8 cellular contexts compared by ENCODE assay signal in the genomic region with DNA sequence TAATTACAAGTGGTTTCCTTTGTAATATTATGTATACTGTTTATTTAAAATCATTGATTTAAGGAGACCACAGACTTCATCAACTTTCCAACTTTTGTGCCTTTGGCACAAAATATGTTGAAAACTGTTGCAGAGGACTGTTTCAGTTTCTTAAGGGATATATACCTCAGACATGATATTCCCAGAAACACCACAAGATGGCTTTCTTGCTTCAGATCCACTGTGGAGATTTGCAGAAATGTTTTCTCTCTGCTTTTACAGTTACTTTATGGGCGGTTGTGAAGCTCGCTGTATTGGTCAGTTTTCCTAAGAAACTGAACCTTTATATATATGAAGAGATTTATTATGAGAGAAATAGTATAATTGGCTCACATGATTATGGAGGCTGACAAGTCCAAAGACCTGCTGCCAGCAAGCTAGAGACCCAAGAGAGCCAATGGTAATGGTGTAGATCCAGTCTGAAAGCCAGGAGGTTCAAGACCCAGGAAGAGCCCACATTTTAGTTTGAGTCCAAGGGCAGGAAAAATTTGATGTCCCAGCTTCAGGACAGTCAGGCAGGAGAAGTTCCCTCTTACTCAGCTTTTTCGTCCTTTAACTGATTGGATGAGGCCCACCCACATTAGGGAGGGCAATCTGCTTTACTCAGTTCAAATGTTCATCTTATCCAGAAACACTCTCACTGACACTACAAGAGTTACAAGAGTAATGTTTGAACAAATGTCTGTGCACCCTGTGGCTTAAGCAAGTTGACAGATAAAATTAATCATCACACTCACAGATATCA. TPM values are rescaled to one million over a fixed set of nuclear protein-coding genes. Genes with fewer than 3 reads are reported as not detected.
DNase-seq lines count a peak whose midpoint lies in the region; ATAC-seq and TF ChIP-seq lines count a peak whose summit lies in the region.

No MANE protein-coding gene starts in this region.

- peaks cover 2% of the 10 kb centered on the region for H3K9me3 Mint-ChIP-seq in activated CD4-positive, alpha-beta T cell treated with anti-CD3 and anti-CD28 coated beads for 36 hours (ENCODE audit: low read depth)

- no peaks in the 10 kb centered on the region for H3K36me3 Mint-ChIP-seq in activated CD4-positive, alpha-beta T cell treated with anti-CD3 and anti-CD28 coated beads for 36 hours (ENCODE audit: low read depth)

- H3K27ac Mint-ChIP-seq in activated CD4-positive, alpha-beta T cell treated with anti-CD3 and anti-CD28 coated beads for 36 hours, result no peak overlapping the region

- no peak overlapping the region for H3K4me3 ChIP-seq in WERI-Rb-1 (ENCODE audit: low read depth, low read length)
- H3K4me3 ChIP-seq in right atrium auricular region, result no peak overlapping the region

- no peaks in the 10 kb centered on the region for H3K4me1 Mint-ChIP-seq in activated CD4-positive, alpha-beta T cell treated with anti-CD3 and anti-CD28 coated beads for 36 hours

- ATAC-seq in activated CD4-positive, alpha-beta T cell treated with anti-CD3 and anti-CD28 coated beads for 36 hours, result no peak

- POLR2A ChIA-PET in activated CD4-positive, alpha-beta T cell treated with anti-CD3 and anti-CD28 coated beads for 36 hours (lab: Charles Lee), result no interaction called here

- no peak overlapping the region for H3K27ac ChIP-seq in WERI-Rb-1
- no peak overlapping the region for H3K27ac ChIP-seq in right atrium auricular region

- no peak overlapping the region for H3K4me3 Mint-ChIP-seq in activated CD4-positive, alpha-beta T cell treated with anti-CD3 and anti-CD28 coated beads for 36 hours

- H3K9me3 ChIP-seq in WERI-Rb-1 (ENCODE audit: severe bottlenecking) (no peaks in the 10 kb centered on the region), right atrium auricular region (no peaks in the 10 kb centered on the region)

- DNase-seq in SIG-M5 treated with dmso at 0.1 percent for 504 hours (lab: John Stamatoyannopoulos, UW; ENCODE audit: unreplicated experiment) (peak; percentile 29), SIG-M5 (lab: John Stamatoyannopoulos, UW) (no peak), KBM-7 (peak; percentile 73), WERI-Rb-1 (no peak), right atrium auricular region (ENCODE audit: low spot score) (no peak), superior temporal gyrus (ENCODE audit: extremely low spot score) (peak; percentile 76), islet precursor cell (no peak)
- DNase-seq in activated CD4-positive, alpha-beta T cell treated with anti-CD3 and anti-CD28 coated beads for 36 hours, result no peak

- intact Hi-C loops in activated CD4-positive, alpha-beta T cell treated with anti-CD3 and anti-CD28 coated beads for 36 hours (cut with DNase I, micrococcal nuclease), result loop anchor here in 1 of 2 experiments (5.0 kb wide), 1 partner anchor 94 kb away; the partner anchor contains the start of gene PRSS35

- no peaks in the 10 kb centered on the region for H3K27me3 Mint-ChIP-seq in activated CD4-positive, alpha-beta T cell treated with anti-CD3 and anti-CD28 coated beads for 36 hours

- TF ChIP-seq CTCF in WERI-Rb-1 (IDR thresholded peaks at IDR 0.05; ENCODE audit: low read depth, low read length) (peak; percentile 52), right atrium auricular region (IDR thresholded peaks at IDR 0.05) (peak; percentile 54 to 68)

- H3K27me3 ChIP-seq in WERI-Rb-1 (ENCODE audit: insufficient read depth, low read depth, severe bottlenecking) (no peaks in the 10 kb centered on the region), right atrium auricular region (no peaks in the 10 kb centered on the region)

- H3K36me3 ChIP-seq in WERI-Rb-1, result no peaks in the 10 kb centered on the region
- H3K36me3 ChIP-seq in right atrium auricular region, result no peaks in the 10 kb centered on the region

- in situ Hi-C loops in KBM-7 (cut with MboI; ENCODE audit: low pct_unique_long_range_greater_than_20kb, low sequenced_read_pairs), result no loop called here

- CTCF ChIA-PET in activated CD4-positive, alpha-beta T cell treated with anti-CD3 and anti-CD28 coated beads for 36 hours (lab: Charles Lee), result interaction anchor here (0.8 kb wide), 1 partner anchor 19 kb away, joined by 5 read pairs; no protein-coding TSS in a partner anchor

- H3K4me1 ChIP-seq in right atrium auricular region, result no peaks in the 10 kb centered on the region

RNA-seq across cellular contexts. Expression of gene ME1, which starts 12.8 kb away (rescaled TPM):
- total RNA-seq in right atrium auricular region, result 10 to 100 TPM; 25.6 to 26.5 TPM
- under 1 TPM; 0.05 TPM for total RNA-seq in activated CD4-positive, alpha-beta T cell treated with anti-CD3 and anti-CD28 coated beads for 36 hours

Comparison
In these comparisons a context has a peak if more than half of its experiments do, and no peak if none do; other contexts are left out.
1. DNase-seq: peak in SIG-M5 treated with dmso at 0.1 percent for 504 hours (single experiment), KBM-7 (single experiment) and superior temporal gyrus (single experiment); none in SIG-M5 (single experiment), WERI-Rb-1 (single experiment), right atrium auricular region (single experiment), islet precursor cell (single experiment) and activated CD4-positive, alpha-beta T cell treated with anti-CD3 and anti-CD28 coated beads for 36 hours (single experiment).
2. RNA of gene ME1, which starts 12.8 kb away (total RNA-seq): 25.6 to 26.5 TPM in right atrium auricular region; 0.05 TPM in activated CD4-positive, alpha-beta T cell treated with anti-CD3 and anti-CD28 coated beads for 36 hours; every median in the first group is over 10 times any median in the second.